Comparison of ENCODE assay signal across 1 cellular context in the genomic region with DNA sequence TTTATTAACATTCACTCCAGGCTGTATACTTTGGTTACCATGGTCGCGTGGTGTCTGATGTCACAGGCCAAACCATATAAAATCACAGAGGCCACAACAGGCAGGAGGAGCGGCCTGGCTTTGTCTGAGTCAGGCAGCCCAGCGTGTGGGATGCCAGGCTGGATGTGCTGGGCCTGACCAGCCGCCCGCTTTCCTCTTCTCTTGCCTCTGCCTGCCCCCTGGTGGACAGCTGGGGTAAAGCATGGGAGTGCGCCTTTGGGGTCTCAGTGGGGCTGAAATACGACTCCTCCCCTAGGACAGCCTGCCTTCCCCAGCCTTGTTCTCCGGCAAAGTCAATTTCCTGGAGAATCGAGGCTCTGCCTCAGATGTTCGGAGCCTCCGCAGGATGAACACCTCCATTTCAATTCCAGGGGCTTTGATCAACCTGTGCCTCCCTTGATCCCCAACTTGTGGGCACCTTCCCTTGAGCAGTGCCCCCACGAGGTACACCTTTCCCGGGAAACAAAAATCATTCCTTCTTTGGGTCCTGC.
TF ChIP-seq lines count a peak whose summit lies in the region.

No MANE protein-coding gene starts in this region.

TF ChIP-seq in SK-N-SH, 30 proteins besides CTCF, POLR2A, EP300 and RAD21 (continued from another document):
- TF ChIP-seq, protein P1, sequence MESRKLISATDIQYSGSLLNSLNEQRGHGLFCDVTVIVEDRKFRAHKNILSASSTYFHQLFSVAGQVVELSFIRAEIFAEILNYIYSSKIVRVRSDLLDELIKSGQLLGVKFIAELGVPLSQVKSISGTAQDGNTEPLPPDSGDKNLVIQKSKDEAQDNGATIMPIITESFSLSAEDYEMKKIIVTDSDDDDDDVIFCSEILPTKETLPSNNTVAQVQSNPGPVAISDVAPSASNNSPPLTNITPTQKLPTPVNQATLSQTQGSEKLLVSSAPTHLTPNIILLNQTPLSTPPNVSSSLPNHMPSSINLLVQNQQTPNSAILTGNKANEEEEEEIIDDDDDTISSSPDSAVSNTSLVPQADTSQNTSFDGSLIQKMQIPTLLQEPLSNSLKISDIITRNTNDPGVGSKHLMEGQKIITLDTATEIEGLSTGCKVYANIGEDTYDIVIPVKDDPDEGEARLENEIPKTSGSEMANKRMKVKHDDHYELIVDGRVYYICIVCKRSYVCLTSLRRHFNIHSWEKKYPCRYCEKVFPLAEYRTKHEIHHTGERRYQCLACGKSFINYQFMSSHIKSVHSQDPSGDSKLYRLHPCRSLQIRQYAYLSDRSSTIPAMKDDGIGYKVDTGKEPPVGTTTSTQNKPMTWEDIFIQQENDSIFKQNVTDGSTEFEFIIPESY (IDR thresholded peaks at IDR 0.05; ENCODE audit: borderline replicate concordance, low read depth), result no peak
- TF ChIP-seq FOSL2 (IDR thresholded peaks at IDR 0.05; ENCODE audit: borderline replicate concordance, low read depth), result peak; percentile 17; the same call in 1 of the 2 replicates
- TF ChIP-seq RXRA (IDR thresholded peaks at IDR 0.05; ENCODE audit: borderline replicate concordance, low read depth), result no peak
- no peak for TF ChIP-seq TAF1 (IDR thresholded peaks at IDR 0.05; ENCODE audit: borderline replicate concordance, low read depth, low read length)
- no peak for TF ChIP-seq TCF12 (IDR thresholded peaks at IDR 0.05)
- no peak for TF ChIP-seq NFIC (IDR thresholded peaks at IDR 0.05; ENCODE audit: borderline replicate concordance)
- TF ChIP-seq SIN3A (IDR thresholded peaks at IDR 0.05; ENCODE audit: borderline replicate concordance, low read depth, low read length), result peak; percentile 63; the same call in 1 of the 2 replicates
- TF ChIP-seq, protein P2, sequence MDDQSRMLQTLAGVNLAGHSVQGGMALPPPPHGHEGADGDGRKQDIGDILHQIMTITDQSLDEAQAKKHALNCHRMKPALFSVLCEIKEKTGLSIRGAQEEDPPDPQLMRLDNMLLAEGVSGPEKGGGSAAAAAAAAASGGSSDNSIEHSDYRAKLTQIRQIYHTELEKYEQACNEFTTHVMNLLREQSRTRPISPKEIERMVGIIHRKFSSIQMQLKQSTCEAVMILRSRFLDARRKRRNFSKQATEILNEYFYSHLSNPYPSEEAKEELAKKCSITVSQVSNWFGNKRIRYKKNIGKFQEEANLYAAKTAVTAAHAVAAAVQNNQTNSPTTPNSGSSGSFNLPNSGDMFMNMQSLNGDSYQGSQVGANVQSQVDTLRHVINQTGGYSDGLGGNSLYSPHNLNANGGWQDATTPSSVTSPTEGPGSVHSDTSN (IDR thresholded peaks at IDR 0.05), result 0 out of 2 replicates have a peak, but pooled peaks have one; percentile 34
- TF ChIP-seq EZH2phosphoT487 (IDR thresholded peaks at IDR 0.05; ENCODE audit: borderline replicate concordance, low read depth), result no peak
